4 cellular contexts compared by ENCODE assay signal in the genomic region with DNA sequence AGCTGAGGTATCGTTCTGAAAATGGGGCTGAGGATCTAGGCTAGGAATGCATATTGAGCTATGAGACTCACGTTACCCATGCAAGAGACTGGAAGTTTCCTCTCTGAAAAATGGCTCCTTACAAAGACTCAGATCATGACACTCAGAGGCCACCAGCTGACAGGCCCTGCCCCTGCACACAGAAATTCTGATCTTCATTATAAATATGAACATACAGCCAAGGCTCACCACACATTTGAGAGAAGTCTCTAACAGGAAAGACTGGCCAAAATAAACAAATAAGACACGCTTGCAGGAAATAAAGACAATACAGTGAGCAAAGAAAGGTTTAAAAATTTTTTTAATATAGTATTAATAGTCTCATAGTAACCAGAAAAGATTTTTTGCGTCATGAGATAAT.
TF ChIP-seq lines count a peak whose summit lies in the region.

No MANE protein-coding gene starts in this region.

TF ChIP-seq in SK-N-SH, 30 proteins besides CTCF, POLR2A, EP300 and RAD21:
- no peak for TF ChIP-seq RCOR1 (IDR thresholded peaks at IDR 0.05; ENCODE audit: low read length)
- TF ChIP-seq, protein P1, sequence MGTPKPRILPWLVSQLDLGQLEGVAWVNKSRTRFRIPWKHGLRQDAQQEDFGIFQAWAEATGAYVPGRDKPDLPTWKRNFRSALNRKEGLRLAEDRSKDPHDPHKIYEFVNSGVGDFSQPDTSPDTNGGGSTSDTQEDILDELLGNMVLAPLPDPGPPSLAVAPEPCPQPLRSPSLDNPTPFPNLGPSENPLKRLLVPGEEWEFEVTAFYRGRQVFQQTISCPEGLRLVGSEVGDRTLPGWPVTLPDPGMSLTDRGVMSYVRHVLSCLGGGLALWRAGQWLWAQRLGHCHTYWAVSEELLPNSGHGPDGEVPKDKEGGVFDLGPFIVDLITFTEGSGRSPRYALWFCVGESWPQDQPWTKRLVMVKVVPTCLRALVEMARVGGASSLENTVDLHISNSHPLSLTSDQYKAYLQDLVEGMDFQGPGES (IDR thresholded peaks at IDR 0.05; ENCODE audit: low read depth, low read length): no peak
- no peak for TF ChIP-seq TEAD4 (IDR thresholded peaks at IDR 0.05; ENCODE audit: borderline replicate concordance, insufficient read depth)
- TF ChIP-seq YY1 (IDR thresholded peaks at IDR 0.05; ENCODE audit: low read depth): no peak
TF ChIP-seq in SK-N-SH: peak in this region for 0.

TF ChIP-seq in SK-N-SH treated with all-trans-retinoic acid at 6 μM for 48 hours, 23 proteins besides CTCF, POLR2A, EP300 and RAD21 (continues in another document):
- TF ChIP-seq ISL1 (CRISPR knock-in tag; IDR thresholded peaks at IDR 0.05) (no peak), OSR1 (CRISPR knock-in tag; IDR thresholded peaks at IDR 0.05) (no peak), ARNTL (CRISPR knock-in tag; IDR thresholded peaks at IDR 0.05; ENCODE audit: borderline replicate concordance, low read depth) (no peak), ZFP3 (CRISPR knock-in tag; IDR thresholded peaks at IDR 0.05) (no peak), RARB (CRISPR knock-in tag; IDR thresholded peaks at IDR 0.05) (no peak), CSDC2 (CRISPR knock-in tag; IDR thresholded peaks at IDR 0.05) (no peak), ZNF8 (CRISPR knock-in tag; IDR thresholded peaks at IDR 0.05) (no peak), ZFP30 (CRISPR knock-in tag; IDR thresholded peaks at IDR 0.05) (no peak), ZNF70 (CRISPR knock-in tag; IDR thresholded peaks at IDR 0.05) (no peak), BACH2 (CRISPR knock-in tag; IDR thresholded peaks at IDR 0.05; ENCODE audit: borderline replicate concordance) (no peak), SNAI2 (CRISPR knock-in tag; IDR thresholded peaks at IDR 0.05) (no peak), GLIS3 (CRISPR knock-in tag; IDR thresholded peaks at IDR 0.05) (no peak), ZC3H10 (CRISPR knock-in tag; IDR thresholded peaks at IDR 0.05) (no peak), ESRRG (CRISPR knock-in tag; IDR thresholded peaks at IDR 0.05) (no peak)
- TF ChIP-seq, protein P2, sequence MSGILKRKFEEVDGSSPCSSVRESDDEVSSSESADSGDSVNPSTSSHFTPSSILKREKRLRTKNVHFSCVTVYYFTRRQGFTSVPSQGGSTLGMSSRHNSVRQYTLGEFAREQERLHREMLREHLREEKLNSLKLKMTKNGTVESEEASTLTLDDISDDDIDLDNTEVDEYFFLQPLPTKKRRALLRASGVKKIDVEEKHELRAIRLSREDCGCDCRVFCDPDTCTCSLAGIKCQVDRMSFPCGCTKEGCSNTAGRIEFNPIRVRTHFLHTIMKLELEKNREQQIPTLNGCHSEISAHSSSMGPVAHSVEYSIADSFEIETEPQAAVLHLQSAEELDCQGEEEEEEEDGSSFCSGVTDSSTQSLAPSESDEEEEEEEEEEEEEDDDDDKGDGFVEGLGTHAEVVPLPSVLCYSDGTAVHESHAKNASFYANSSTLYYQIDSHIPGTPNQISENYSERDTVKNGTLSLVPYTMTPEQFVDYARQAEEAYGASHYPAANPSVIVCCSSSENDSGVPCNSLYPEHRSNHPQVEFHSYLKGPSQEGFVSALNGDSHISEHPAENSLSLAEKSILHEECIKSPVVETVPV (CRISPR knock-in tag; IDR thresholded peaks at IDR 0.05): no peak
- TF ChIP-seq, protein P3, sequence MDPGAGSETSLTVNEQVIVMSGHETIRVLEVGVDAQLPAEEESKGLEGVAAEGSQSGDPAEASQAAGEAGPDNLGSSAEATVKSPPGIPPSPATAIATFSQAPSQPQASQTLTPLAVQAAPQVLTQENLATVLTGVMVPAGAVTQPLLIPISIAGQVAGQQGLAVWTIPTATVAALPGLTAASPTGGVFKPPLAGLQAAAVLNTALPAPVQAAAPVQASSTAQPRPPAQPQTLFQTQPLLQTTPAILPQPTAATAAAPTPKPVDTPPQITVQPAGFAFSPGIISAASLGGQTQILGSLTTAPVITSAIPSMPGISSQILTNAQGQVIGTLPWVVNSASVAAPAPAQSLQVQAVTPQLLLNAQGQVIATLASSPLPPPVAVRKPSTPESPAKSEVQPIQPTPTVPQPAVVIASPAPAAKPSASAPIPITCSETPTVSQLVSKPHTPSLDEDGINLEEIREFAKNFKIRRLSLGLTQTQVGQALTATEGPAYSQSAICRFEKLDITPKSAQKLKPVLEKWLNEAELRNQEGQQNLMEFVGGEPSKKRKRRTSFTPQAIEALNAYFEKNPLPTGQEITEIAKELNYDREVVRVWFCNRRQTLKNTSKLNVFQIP (CRISPR knock-in tag; IDR thresholded peaks at IDR 0.05; ENCODE audit: borderline replicate concordance, low read depth): no peak

TF ChIP-seq in H1, 55 proteins besides CTCF, POLR2A, EP300 and RAD21:
- TF ChIP-seq GABPA (IDR thresholded peaks at IDR 0.05; ENCODE audit: borderline replicate concordance, insufficient read depth, low read length) (no peak), POU5F1 (IDR thresholded peaks at IDR 0.05; ENCODE audit: low read depth, low read length) (no peak), YY1 (IDR thresholded peaks at IDR 0.05; ENCODE audit: low read depth, low read length) (no peak), JUND (IDR thresholded peaks at IDR 0.05; ENCODE audit: low read length) (no peak), POLR2AphosphoS5 (IDR thresholded peaks at IDR 0.05; ENCODE audit: low read depth, low read length) (no peak), TEAD4 (IDR thresholded peaks at IDR 0.05; ENCODE audit: low read depth, low read length) (no peak), NRF1 (IDR thresholded peaks at IDR 0.05; ENCODE audit: low read depth, low read length) (no peak), RNF2 (IDR thresholded peaks at IDR 0.05; ENCODE audit: borderline replicate concordance, low read depth, low read length, missing control alignments, poor library complexity, severe bottlenecking) (no peak), CHD1 (IDR thresholded peaks at IDR 0.05; ENCODE audit: low read depth, low read length) (no peak)
- TF ChIP-seq, protein P4, sequence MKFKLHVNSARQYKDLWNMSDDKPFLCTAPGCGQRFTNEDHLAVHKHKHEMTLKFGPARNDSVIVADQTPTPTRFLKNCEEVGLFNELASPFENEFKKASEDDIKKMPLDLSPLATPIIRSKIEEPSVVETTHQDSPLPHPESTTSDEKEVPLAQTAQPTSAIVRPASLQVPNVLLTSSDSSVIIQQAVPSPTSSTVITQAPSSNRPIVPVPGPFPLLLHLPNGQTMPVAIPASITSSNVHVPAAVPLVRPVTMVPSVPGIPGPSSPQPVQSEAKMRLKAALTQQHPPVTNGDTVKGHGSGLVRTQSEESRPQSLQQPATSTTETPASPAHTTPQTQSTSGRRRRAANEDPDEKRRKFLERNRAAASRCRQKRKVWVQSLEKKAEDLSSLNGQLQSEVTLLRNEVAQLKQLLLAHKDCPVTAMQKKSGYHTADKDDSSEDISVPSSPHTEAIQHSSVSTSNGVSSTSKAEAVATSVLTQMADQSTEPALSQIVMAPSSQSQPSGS (IDR thresholded peaks at IDR 0.05; ENCODE audit: low read length): no peak

TF ChIP-seq in GM23338, 12 proteins besides CTCF, POLR2A, EP300 and RAD21:
- TF ChIP-seq, protein P5, sequence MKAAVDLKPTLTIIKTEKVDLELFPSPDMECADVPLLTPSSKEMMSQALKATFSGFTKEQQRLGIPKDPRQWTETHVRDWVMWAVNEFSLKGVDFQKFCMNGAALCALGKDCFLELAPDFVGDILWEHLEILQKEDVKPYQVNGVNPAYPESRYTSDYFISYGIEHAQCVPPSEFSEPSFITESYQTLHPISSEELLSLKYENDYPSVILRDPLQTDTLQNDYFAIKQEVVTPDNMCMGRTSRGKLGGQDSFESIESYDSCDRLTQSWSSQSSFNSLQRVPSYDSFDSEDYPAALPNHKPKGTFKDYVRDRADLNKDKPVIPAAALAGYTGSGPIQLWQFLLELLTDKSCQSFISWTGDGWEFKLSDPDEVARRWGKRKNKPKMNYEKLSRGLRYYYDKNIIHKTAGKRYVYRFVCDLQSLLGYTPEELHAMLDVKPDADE (IDR thresholded peaks at IDR 0.05): no peak
- TF ChIP-seq, protein P6, sequence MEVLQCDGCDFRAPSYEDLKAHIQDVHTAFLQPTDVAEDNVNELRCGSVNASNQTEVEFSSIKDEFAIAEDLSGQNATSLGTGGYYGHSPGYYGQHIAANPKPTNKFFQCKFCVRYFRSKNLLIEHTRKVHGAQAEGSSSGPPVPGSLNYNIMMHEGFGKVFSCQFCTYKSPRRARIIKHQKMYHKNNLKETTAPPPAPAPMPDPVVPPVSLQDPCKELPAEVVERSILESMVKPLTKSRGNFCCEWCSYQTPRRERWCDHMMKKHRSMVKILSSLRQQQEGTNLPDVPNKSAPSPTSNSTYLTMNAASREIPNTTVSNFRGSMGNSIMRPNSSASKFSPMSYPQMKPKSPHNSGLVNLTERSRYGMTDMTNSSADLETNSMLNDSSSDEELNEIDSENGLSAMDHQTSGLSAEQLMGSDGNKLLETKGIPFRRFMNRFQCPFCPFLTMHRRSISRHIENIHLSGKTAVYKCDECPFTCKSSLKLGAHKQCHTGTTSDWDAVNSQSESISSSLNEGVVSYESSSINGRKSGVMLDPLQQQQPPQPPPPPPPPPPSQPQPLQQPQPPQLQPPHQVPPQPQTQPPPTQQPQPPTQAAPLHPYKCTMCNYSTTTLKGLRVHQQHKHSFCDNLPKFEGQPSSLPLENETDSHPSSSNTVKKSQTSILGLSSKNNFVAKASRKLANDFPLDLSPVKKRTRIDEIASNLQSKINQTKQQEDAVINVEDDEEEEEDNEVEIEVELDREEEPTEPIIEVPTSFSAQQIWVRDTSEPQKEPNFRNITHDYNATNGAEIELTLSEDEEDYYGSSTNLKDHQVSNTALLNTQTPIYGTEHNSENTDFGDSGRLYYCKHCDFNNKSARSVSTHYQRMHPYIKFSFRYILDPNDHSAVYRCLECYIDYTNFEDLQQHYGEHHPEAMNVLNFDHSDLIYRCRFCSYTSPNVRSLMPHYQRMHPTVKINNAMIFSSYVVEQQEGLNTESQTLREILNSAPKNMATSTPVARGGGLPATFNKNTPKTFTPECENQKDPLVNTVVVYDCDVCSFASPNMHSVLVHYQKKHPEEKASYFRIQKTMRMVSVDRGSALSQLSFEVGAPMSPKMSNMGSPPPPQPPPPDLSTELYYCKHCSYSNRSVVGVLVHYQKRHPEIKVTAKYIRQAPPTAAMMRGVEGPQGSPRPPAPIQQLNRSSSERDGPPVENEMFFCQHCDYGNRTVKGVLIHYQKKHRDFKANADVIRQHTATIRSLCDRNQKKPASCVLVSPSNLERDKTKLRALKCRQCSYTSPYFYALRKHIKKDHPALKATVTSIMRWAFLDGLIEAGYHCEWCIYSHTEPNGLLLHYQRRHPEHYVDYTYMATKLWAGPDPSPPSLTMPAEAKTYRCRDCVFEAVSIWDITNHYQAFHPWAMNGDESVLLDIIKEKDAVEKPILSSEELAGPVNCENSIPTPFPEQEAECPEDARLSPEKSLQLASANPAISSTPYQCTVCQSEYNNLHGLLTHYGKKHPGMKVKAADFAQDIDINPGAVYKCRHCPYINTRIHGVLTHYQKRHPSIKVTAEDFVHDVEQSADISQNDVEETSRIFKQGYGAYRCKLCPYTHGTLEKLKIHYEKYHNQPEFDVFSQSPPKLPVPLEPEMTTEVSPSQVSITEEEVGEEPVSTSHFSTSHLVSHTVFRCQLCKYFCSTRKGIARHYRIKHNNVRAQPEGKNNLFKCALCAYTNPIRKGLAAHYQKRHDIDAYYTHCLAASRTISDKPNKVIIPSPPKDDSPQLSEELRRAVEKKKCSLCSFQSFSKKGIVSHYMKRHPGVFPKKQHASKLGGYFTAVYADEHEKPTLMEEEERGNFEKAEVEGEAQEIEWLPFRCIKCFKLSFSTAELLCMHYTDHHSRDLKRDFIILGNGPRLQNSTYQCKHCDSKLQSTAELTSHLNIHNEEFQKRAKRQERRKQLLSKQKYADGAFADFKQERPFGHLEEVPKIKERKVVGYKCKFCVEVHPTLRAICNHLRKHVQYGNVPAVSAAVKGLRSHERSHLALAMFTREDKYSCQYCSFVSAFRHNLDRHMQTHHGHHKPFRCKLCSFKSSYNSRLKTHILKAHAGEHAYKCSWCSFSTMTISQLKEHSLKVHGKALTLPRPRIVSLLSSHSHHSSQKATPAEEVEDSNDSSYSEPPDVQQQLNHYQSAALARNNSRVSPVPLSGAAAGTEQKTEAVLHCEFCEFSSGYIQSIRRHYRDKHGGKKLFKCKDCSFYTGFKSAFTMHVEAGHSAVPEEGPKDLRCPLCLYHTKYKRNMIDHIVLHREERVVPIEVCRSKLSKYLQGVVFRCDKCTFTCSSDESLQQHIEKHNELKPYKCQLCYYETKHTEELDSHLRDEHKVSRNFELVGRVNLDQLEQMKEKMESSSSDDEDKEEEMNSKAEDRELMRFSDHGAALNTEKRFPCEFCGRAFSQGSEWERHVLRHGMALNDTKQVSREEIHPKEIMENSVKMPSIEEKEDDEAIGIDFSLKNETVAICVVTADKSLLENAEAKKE (CRISPR knock-in tag; IDR thresholded peaks at IDR 0.05): no peak
